ENCODE assay signal across 15 cellular contexts in genomic region chr6:139883776-139884175, GRCh38.
DNase-seq lines count a peak whose midpoint lies in the region; ATAC-seq, FAIRE-seq and TF ChIP-seq lines count a peak whose summit lies in the region.
"Had no signal": no experiment of that assay in that cellular context is flagged by ENCODE, and none has a peak within 500 bp of the region (broad histone marks: within the 10 kb centered on the region; RNA-seq: fewer than 3 reads in every experiment).

No MANE protein-coding gene starts in this region.

- no peaks in the 10 kb centered on the region for H4K20me1 ChIP-seq in astrocyte (ENCODE audit: insufficient read depth, low read length)

- FAIRE-seq in astrocyte (lab: Jason Lieb, UNC) (no peak), H54 (lab: Jason Lieb, UNC) (no peak)
- FAIRE-seq: pancreas had no signal

- H2AFZ ChIP-seq in astrocyte (ENCODE audit: low read depth, low read length) = peak overlapping the region; percentile 12

- DNase-seq in heart left ventricle (no peak), Right ventricle myocardium inferior (ENCODE audit: missing footprints) (no peak), astrocyte (ENCODE audit: low read depth) (peak; percentile 37), lower lobe of right lung (no peak), tibial nerve (ENCODE audit: low spot score in 2 of 2) (no peak), H4 (ENCODE audit: low spot score) (no peak), H54 (ENCODE audit: insufficient read length, low spot score) (no peak), NCI-H2227 (lab: John Stamatoyannopoulos, UW; ENCODE audit: unreplicated experiment) (no peak)
- DNase-seq: activated T-cell treated with anti-CD3 and anti-CD28 coated beads, Interleukin-2, amount 50 U/mL, for 4 hours; NCI-H446; pancreas; T1000; uterus had no signal

- H3K9ac ChIP-seq in astrocyte (ENCODE audit: low read length) = peak overlapping the region; percentile 26

- H3K9me3 ChIP-seq in heart left ventricle = no peaks in the 10 kb centered on the region
- no peaks in the 10 kb centered on the region for H3K9me3 ChIP-seq in astrocyte (ENCODE audit: insufficient read depth, low read depth, low read length)
- H3K9me3 ChIP-seq in lower lobe of right lung = no peaks in the 10 kb centered on the region
- no peaks in the 10 kb centered on the region for H3K9me3 ChIP-seq in tibial nerve
- H3K9me3 ChIP-seq: pancreas, uterus had no signal

- TF ChIP-seq CTCF in heart left ventricle (IDR thresholded peaks at IDR 0.05) = no peak
- no peak for TF ChIP-seq CTCF in astrocyte (IDR thresholded peaks at IDR 0.05; ENCODE audit: insufficient read depth, low read depth, low read length)
- no peak for TF ChIP-seq CTCF in lower lobe of right lung (IDR thresholded peaks at IDR 0.05)
- TF ChIP-seq CTCF in tibial nerve (IDR thresholded peaks at IDR 0.05) = no peak

- no peaks in the 10 kb centered on the region for H3K36me3 Mint-ChIP-seq in astrocyte (ENCODE audit: low read depth, unreplicated experiment)
- H3K36me3 Mint-ChIP-seq: IgD-negative memory B cell had no signal

- H3K4me3 Mint-ChIP-seq in astrocyte (ENCODE audit: unreplicated experiment) = no peak overlapping the region
- H3K4me3 Mint-ChIP-seq: activated T-cell treated with anti-CD3 and anti-CD28 coated beads, Interleukin-2, amount 50 U/mL, for 4 hours; central memory CD8-positive, alpha-beta T cell had no signal

- no peak for TF ChIP-seq POLR2A in heart left ventricle (IDR thresholded peaks at IDR 0.05)
- TF ChIP-seq POLR2A in tibial nerve (IDR thresholded peaks at IDR 0.05) = no peak
- no peak for TF ChIP-seq POLR2A in H54 (IDR thresholded peaks at IDR 0.05; ENCODE audit: low read depth, low read length)

- 64 to 77% (median 69%) methylated on average over 5 of the region's 5 CpGs for WGBS in heart left ventricle, 4 donors
- WGBS in tibial nerve, 2 donors = 42 to 45% methylated on average over 5 of the region's 5 CpGs

- peak overlapping the region; percentile 96 for H3K27ac Mint-ChIP-seq in astrocyte (ENCODE audit: unreplicated experiment)
- H3K27ac Mint-ChIP-seq: IgD-negative memory B cell had no signal

- H3K4me1 ChIP-seq in heart left ventricle (peaks cover 3 to 36% (median 20%) of the 10 kb centered on the region in 12 donors), astrocyte (ENCODE audit: insufficient read depth, low read length) (peaks cover 27% of the 10 kb centered on the region), lower lobe of right lung (peaks cover 17% of the 10 kb centered on the region), tibial nerve (peaks cover 0 to 49% (median 15%) of the 10 kb centered on the region in 4 donors)
- H3K4me1 ChIP-seq: uterus had no signal

- H3K36me3 ChIP-seq in heart left ventricle (no peaks in the 10 kb centered on the region), astrocyte (ENCODE audit: insufficient read depth, low read length) (no peaks in the 10 kb centered on the region), lower lobe of right lung (no peaks in the 10 kb centered on the region), tibial nerve (no peaks in the 10 kb centered on the region)
- H3K36me3 ChIP-seq: pancreas, uterus had no signal

- H3K79me2 ChIP-seq in astrocyte (ENCODE audit: insufficient read depth, low read length) = no peaks in the 10 kb centered on the region

- intact Hi-C loops in heart left ventricle (cut with DNase I) (loop anchor here in 8 of 10 donors (2.0 to 10.0 kb wide), 13 partner anchors 94 to 1041 kb away; partner anchors contain the start of gene CITED2 (in 6 of the 8)), Right ventricle myocardium inferior (cut with DNase I) (loop anchor here (2.0 to 5.0 kb wide), 5 partner anchors 94 to 557 kb away; partner anchors contain the start of gene CITED2), lower lobe of right lung (cut with DNase I) (no loop called here)

- H3K27me3 ChIP-seq in heart left ventricle = no peaks in the 10 kb centered on the region
- H3K27me3 ChIP-seq in astrocyte (ENCODE audit: insufficient read depth, low read length) = no peaks in the 10 kb centered on the region
- H3K27me3 ChIP-seq in lower lobe of right lung (ENCODE audit: low read depth) = no peaks in the 10 kb centered on the region
- H3K27me3 ChIP-seq in tibial nerve = no peaks in the 10 kb centered on the region
- H3K27me3 ChIP-seq: pancreas, uterus had no signal

- H3K4me2 ChIP-seq in astrocyte (ENCODE audit: low read length) = peak overlapping the region; percentile 45

- H3K4me1 Mint-ChIP-seq in astrocyte (ENCODE audit: low read depth, unreplicated experiment) = peaks cover 64% of the 10 kb centered on the region
- H3K4me1 Mint-ChIP-seq: central memory CD8-positive, alpha-beta T cell had no signal

- no peak for TF ChIP-seq EP300 in tibial nerve (IDR thresholded peaks at IDR 0.05)

- H3K27ac ChIP-seq in heart left ventricle (peak overlapping the region in 10 of 12 donors; percentile 59 to 87 (median 73)), astrocyte (ENCODE audit: low read depth, low read length) (peak overlapping the region; percentile 76), lower lobe of right lung (peak overlapping the region; percentile 22), tibial nerve (peak overlapping the region; percentile 15 to 79 (median 59))

- no peaks in the 10 kb centered on the region for H3K9me3 Mint-ChIP-seq in astrocyte (ENCODE audit: unreplicated experiment)
- H3K9me3 Mint-ChIP-seq: activated T-cell treated with anti-CD3 and anti-CD28 coated beads, Interleukin-2, amount 50 U/mL, for 4 hours; central memory CD8-positive, alpha-beta T cell; IgD-negative memory B cell had no signal

- ATAC-seq in heart left ventricle (no peak), Right ventricle myocardium inferior (no peak), lower lobe of right lung (no peak)
- ATAC-seq: activated T-cell treated with anti-CD3 and anti-CD28 coated beads, Interleukin-2, amount 50 U/mL, for 4 hours had no signal

- H3K4me3 ChIP-seq in heart left ventricle (no peak overlapping the region), astrocyte (ENCODE audit: insufficient read depth, low read depth, low read length) (no peak overlapping the region), lower lobe of right lung (no peak overlapping the region), tibial nerve (no peak overlapping the region)
- H3K4me3 ChIP-seq: pancreas, uterus had no signal

- no peaks in the 10 kb centered on the region for H3K27me3 Mint-ChIP-seq in astrocyte (ENCODE audit: low read depth, unreplicated experiment)
- H3K27me3 Mint-ChIP-seq: IgD-negative memory B cell had no signal

Comparison
In these comparisons a context has a peak if more than half of its experiments do, and no peak if none do; other contexts are left out.
1. H3K27ac ChIP-seq: peak in every context shown above with its lines; median percentile 76 in astrocyte; 73 in heart left ventricle; 59 in tibial nerve; 22 in lower lobe of right lung.